In the genomic region with DNA sequence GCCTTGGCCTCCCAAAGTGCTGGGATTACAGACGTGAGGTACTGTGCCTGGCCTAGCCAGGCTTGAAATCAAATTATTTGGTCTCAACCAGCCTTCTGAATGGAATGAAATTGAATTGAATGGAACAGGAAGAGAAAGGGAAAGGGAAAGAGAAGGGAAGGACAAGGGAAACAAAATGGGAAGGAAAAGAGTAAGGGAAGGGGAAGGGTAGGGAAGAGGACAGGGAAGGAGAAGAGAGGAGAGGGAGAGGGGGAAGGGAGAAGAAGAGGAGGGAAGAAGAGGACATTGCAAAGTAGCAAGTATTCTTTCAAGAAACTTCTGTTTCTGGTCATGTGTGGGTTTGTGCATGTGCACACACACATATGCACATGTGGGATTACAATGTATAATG, we compare ENCODE assay signal across 23 cellular contexts.
DNase-seq lines count a peak whose midpoint lies in the region; ATAC-seq, FAIRE-seq and TF ChIP-seq lines count a peak whose summit lies in the region.
"Had no signal": no experiment of that assay in that cellular context is flagged by ENCODE, and none has a peak within 500 bp of the region (broad histone marks: within the 10 kb centered on the region; RNA-seq: fewer than 3 reads in every experiment).

No MANE protein-coding gene starts in this region.

- H3K4me3 ChIP-seq in Karpas-422 (ENCODE audit: low read length) = no peak overlapping the region
- H3K4me3 ChIP-seq in GM12878 = no peak overlapping the region
- H3K4me3 ChIP-seq: A549; BLaER1 treated with 17β-estradiol and CSF1 and Interleukin-3, amounts not matched to agents 10 nM and 100 nM; HAP-1 had no signal

- H3K27ac Mint-ChIP-seq in memory B cell = peak overlapping the region; percentile 69
- H3K27ac Mint-ChIP-seq in stimulated activated memory B cell treated with anti-CD40 and anti-IgM and Interleukin-4, amounts not matched to agents 10 μg/mL and 1 μg/mL and 100 μg/mL, for 72 hours = peak overlapping the region; percentile 11
- H3K27ac Mint-ChIP-seq in activated naive CD8-positive, alpha-beta T cell treated with anti-CD3 and anti-CD28 coated beads, Interleukin-2, amount 50 U/mL, for 24 hours = no peak overlapping the region
- H3K27ac Mint-ChIP-seq: CD4-positive, alpha-beta T cell had no signal

- BruUV-seq in GM12878 (replicated peaks; lab: Mats Ljungman, UMichigan) = no TSS peak

- no peak for FAIRE-seq in GM12878 (lab: Jason Lieb, UNC)
- FAIRE-seq: A549, GM12891, H54 had no signal

- POLR2A ChIA-PET in GM12878 (lab: Charles Lee) = interaction anchor here (1.3 to 2.2 kb wide), 4 partner anchors 11 to 98 kb away, joined by 3 to 14 read pairs (median 4); partner anchors contain the start of gene ITPR2

- RAD21 ChIA-PET in GM12878 (lab: Charles Lee; ENCODE audit: unreplicated experiment) = interaction anchor here (0.6 to 4.0 kb wide), 4 partner anchors 12 to 98 kb away, joined by 3 to 18 read pairs (median 4); partner anchors contain the start of gene ITPR2

- CTCF ChIA-PET in GM12878 (lab: Yijun Ruan, JAX) = no interaction called here

- 50% methylated on average over 1 of the region's 1 CpG for WGBS in GM12878 (ENCODE audit: insufficient coverage, insufficient replicate concordance, low lambda C conversion rate, missing lambda C conversion rate)

- intact Hi-C loops in GM12878 (cut with micrococcal nuclease; ENCODE audit: unreplicated experiment) = no loop called here

- H3K27me3 Mint-ChIP-seq in memory B cell = no peaks in the 10 kb centered on the region
- no peaks in the 10 kb centered on the region for H3K27me3 Mint-ChIP-seq in stimulated activated memory B cell treated with anti-CD40 and anti-IgM and Interleukin-4, amounts not matched to agents 10 μg/mL and 1 μg/mL and 100 μg/mL, for 72 hours
- no peaks in the 10 kb centered on the region for H3K27me3 Mint-ChIP-seq in activated naive CD8-positive, alpha-beta T cell treated with anti-CD3 and anti-CD28 coated beads, Interleukin-2, amount 50 U/mL, for 24 hours
- H3K27me3 Mint-ChIP-seq: CD4-positive, alpha-beta T cell had no signal

- no peak for TF ChIP-seq CTCF in GM12878 (IDR thresholded peaks at IDR 0.05 in 2 of 3, conservative IDR thresholded peaks at IDR 0.05 in 1 of 3; ENCODE audit: control insufficient read depth in 2 of 3, extremely low read depth in 1 of 3, insufficient read depth in 1 of 3, low read depth in 3 of 3, low read length in 3 of 3)

- H3K4me1 ChIP-seq in Karpas-422 (ENCODE audit: low read length) (peaks cover 72% of the 10 kb centered on the region), GM12878 (ENCODE audit: control insufficient read depth, insufficient read depth, low read length) (peaks cover 41% of the 10 kb centered on the region)
- H3K4me1 ChIP-seq: BE2C, Caco-2 had no signal

- TF ChIP-seq POLR2A in GM12878 (IDR thresholded peaks at IDR 0.05; ENCODE audit: low read depth, low read length) = no peak

- peak overlapping the region; percentile 32 for H3K27ac ChIP-seq in Karpas-422 (ENCODE audit: low read length)
- H3K27ac ChIP-seq in GM12878 (ENCODE audit: control insufficient read depth, insufficient read depth) = 0 out of 2 replicates have a peak overlapping the region, but pooled peaks have one; percentile 32
- H3K27ac ChIP-seq: A549; BLaER1 treated with 17β-estradiol and CSF1 and Interleukin-3, amounts not matched to agents 10 nM and 100 nM had no signal

- SMC1A ChIA-PET in GM12878 (lab: Charles Lee; ENCODE audit: uncharacterized antibody, unreplicated experiment) = interaction anchor here (1.1 to 6.0 kb wide), 6 partner anchors 8 to 24 kb away, joined by 3 to 57 read pairs (median 6); no protein-coding TSS in a partner anchor

- no peak for ATAC-seq in GM12878
- no peak for ATAC-seq in memory B cell (ENCODE audit: low read depth)
- ATAC-seq in stimulated activated memory B cell treated with anti-CD40 and anti-IgM and Interleukin-4, amounts not matched to agents 10 μg/mL and 1 μg/mL and 100 μg/mL, for 72 hours = no peak
- no peak for ATAC-seq in activated naive CD8-positive, alpha-beta T cell treated with anti-CD3 and anti-CD28 coated beads, Interleukin-2, amount 50 U/mL, for 24 hours
- ATAC-seq: A549 had no signal

- DNase-seq in Karpas-422 (no peak), GM12878 (ENCODE audit: low read depth, low spot score) (no peak), memory B cell (ENCODE audit: low spot score in 2 of 2) (no peak), DMS 273 (lab: John Stamatoyannopoulos, UW; ENCODE audit: unreplicated experiment) (no peak), retina (no peak)
- no peak for DNase-seq in activated naive CD8-positive, alpha-beta T cell treated with anti-CD3 and anti-CD28 coated beads, Interleukin-2, amount 50 U/mL, for 24 hours
- DNase-seq: 8988T; ACHN; BE2C; Caco-2; CD4-positive, alpha-beta T cell; DMS 273 treated with DMSO at 0.1 percent for 48 hours; DMS79; EL; GDM1; GOT3 had no signal

- peaks cover 9% of the 10 kb centered on the region for H3K9me3 ChIP-seq in Karpas-422 (ENCODE audit: low read length)
- peaks cover 9% of the 10 kb centered on the region for H3K9me3 ChIP-seq in GM12878 (replicated peaks; ENCODE audit: control insufficient read depth, insufficient read depth, low read length)
- H3K9me3 ChIP-seq: BE2C, HAP-1 had no signal

- H3K79me2 ChIP-seq in Karpas-422 (ENCODE audit: low read length) = peaks cover 89% of the 10 kb centered on the region
- peaks cover 43% of the 10 kb centered on the region for H3K79me2 ChIP-seq in GM12878 (ENCODE audit: control insufficient read depth, insufficient read depth, low read length)

- peaks cover 26% of the 10 kb centered on the region for H3K36me3 Mint-ChIP-seq in memory B cell
- H3K36me3 Mint-ChIP-seq in stimulated activated memory B cell treated with anti-CD40 and anti-IgM and Interleukin-4, amounts not matched to agents 10 μg/mL and 1 μg/mL and 100 μg/mL, for 72 hours = peaks cover 36% of the 10 kb centered on the region
- H3K36me3 Mint-ChIP-seq in activated naive CD8-positive, alpha-beta T cell treated with anti-CD3 and anti-CD28 coated beads, Interleukin-2, amount 50 U/mL, for 24 hours (ENCODE audit: low read depth) = peaks cover 27% of the 10 kb centered on the region

- peaks cover 11% of the 10 kb centered on the region; the same call in 1 of the 2 replicates for H3K36me3 ChIP-seq in Karpas-422 (ENCODE audit: insufficient read depth, low read length)
- H3K36me3 ChIP-seq in GM12878 (ENCODE audit: control insufficient read depth in 2 of 2, insufficient read depth in 2 of 2, low read length in 1 of 2) = peaks cover 0 to 2% of the 10 kb centered on the region in 2 experiments; a peak in 2 of 4 replicates
- H3K36me3 ChIP-seq: BE2C, HAP-1 had no signal

- H3K9me2 ChIP-seq in Karpas-422 (replicated peaks; ENCODE audit: insufficient read depth, low read length) = no peaks in the 10 kb centered on the region

- no peak for TF ChIP-seq EP300 in GM12878 (IDR thresholded peaks at IDR 0.05; ENCODE audit: borderline replicate concordance in 1 of 2, control insufficient read depth in 1 of 2, low read depth in 2 of 2, low read length in 2 of 2)

- H4K20me1 ChIP-seq in Karpas-422 (ENCODE audit: insufficient read depth, low read depth, low read length) = no peaks in the 10 kb centered on the region
- H4K20me1 ChIP-seq in GM12878 (ENCODE audit: control insufficient read depth, insufficient read depth) = no peaks in the 10 kb centered on the region

- no peak for TF ChIP-seq RAD21 in GM12878 (IDR thresholded peaks at IDR 0.05; ENCODE audit: insufficient read depth, low read depth, low read length)

- peaks cover 37% of the 10 kb centered on the region for H3K4me1 Mint-ChIP-seq in memory B cell
- H3K4me1 Mint-ChIP-seq in stimulated activated memory B cell treated with anti-CD40 and anti-IgM and Interleukin-4, amounts not matched to agents 10 μg/mL and 1 μg/mL and 100 μg/mL, for 72 hours = peaks cover 52% of the 10 kb centered on the region
- peaks cover 52% of the 10 kb centered on the region for H3K4me1 Mint-ChIP-seq in activated naive CD8-positive, alpha-beta T cell treated with anti-CD3 and anti-CD28 coated beads, Interleukin-2, amount 50 U/mL, for 24 hours

- H3K9me3 Mint-ChIP-seq in memory B cell = peaks cover 6% of the 10 kb centered on the region
- H3K9me3 Mint-ChIP-seq in stimulated activated memory B cell treated with anti-CD40 and anti-IgM and Interleukin-4, amounts not matched to agents 10 μg/mL and 1 μg/mL and 100 μg/mL, for 72 hours = peaks cover 14% of the 10 kb centered on the region
- peaks cover 19% of the 10 kb centered on the region for H3K9me3 Mint-ChIP-seq in activated naive CD8-positive, alpha-beta T cell treated with anti-CD3 and anti-CD28 coated beads, Interleukin-2, amount 50 U/mL, for 24 hours

- H3K9ac ChIP-seq in Karpas-422 (ENCODE audit: low read length) (no peak overlapping the region), GM12878 (ENCODE audit: control insufficient read depth, insufficient read depth, low read length) (no peak overlapping the region)
- H3K9ac ChIP-seq: BLaER1 treated with 17β-estradiol and CSF1 and Interleukin-3, amounts not matched to agents 10 nM and 100 nM had no signal

- no peak overlapping the region for H2AFZ ChIP-seq in Karpas-422 (ENCODE audit: low read length)
- H2AFZ ChIP-seq in GM12878 (ENCODE audit: control insufficient read depth, low read depth, low read length) = no peak overlapping the region

- in situ Hi-C loops in GM12878 (cut with MboI) = no loop called here

- no peak overlapping the region for H3K4me3 Mint-ChIP-seq in memory B cell
- no peak overlapping the region for H3K4me3 Mint-ChIP-seq in stimulated activated memory B cell treated with anti-CD40 and anti-IgM and Interleukin-4, amounts not matched to agents 10 μg/mL and 1 μg/mL and 100 μg/mL, for 72 hours
- H3K4me3 Mint-ChIP-seq in activated naive CD8-positive, alpha-beta T cell treated with anti-CD3 and anti-CD28 coated beads, Interleukin-2, amount 50 U/mL, for 24 hours = no peak overlapping the region
- H3K4me3 Mint-ChIP-seq: CD14-positive monocyte; CD4-positive, alpha-beta T cell had no signal

- H3K4me2 ChIP-seq in Karpas-422 (ENCODE audit: low read depth, low read length, poor library complexity, severe bottlenecking) (no peak overlapping the region), GM12878 (ENCODE audit: control insufficient read depth, insufficient read depth) (no peak overlapping the region)
- H3K4me2 ChIP-seq: A549 had no signal

- no peaks in the 10 kb centered on the region for H3K27me3 ChIP-seq in Karpas-422 (ENCODE audit: low read length)
- H3K27me3 ChIP-seq in GM12878 (replicated peaks in 1 of 2; ENCODE audit: control insufficient read depth in 2 of 2, insufficient read depth in 2 of 2, low read length in 1 of 2) = no peaks in the 10 kb centered on the region
- H3K27me3 ChIP-seq: BE2C; BLaER1 treated with 17β-estradiol and CSF1 and Interleukin-3, amounts not matched to agents 10 nM and 100 nM had no signal
